ENCODE assay signal across 19 cellular contexts in genomic region chr14:57962293-57962996, GRCh38.
DNase-seq lines count a peak whose midpoint lies in the region; ATAC-seq, FAIRE-seq and TF ChIP-seq lines count a peak whose summit lies in the region.
"Had no signal": no experiment of that assay in that cellular context is flagged by ENCODE, and none has a peak within 500 bp of the region (broad histone marks: within the 10 kb centered on the region; RNA-seq: fewer than 3 reads in every experiment).

No MANE protein-coding gene starts in this region.

- H3K27ac Mint-ChIP-seq in nephron progenitor cell = no peak overlapping the region
- H3K27ac Mint-ChIP-seq: activated naive CD4-positive, alpha-beta T cell treated with anti-CD3 and anti-CD28 coated beads, Interleukin-2, amount 50 U/mL, for 24 hours; naive thymus-derived CD4-positive, alpha-beta T cell; stimulated activated effector memory CD8-positive, alpha-beta T cell treated with anti-CD3 and anti-CD28 coated beads, Interleukin-12 subunit alpha, Interleukin-12 subunit beta, amount 100 ng/mL, for 72 hours had no signal

- TF ChIP-seq CTCF in H1 (IDR thresholded peaks at IDR 0.05; ENCODE audit: control extremely low read depth in 1 of 3, insufficient read depth in 1 of 3, low read depth in 1 of 3, low read length in 3 of 3) = peak; percentile 37 to 78 (median 76)
- peak; percentile 39 for TF ChIP-seq CTCF in nephron progenitor cell (IDR thresholded peaks at IDR 0.05)

- H3K27me3 ChIP-seq in H1 (replicated peaks in 1 of 4; ENCODE audit: control insufficient read depth in 3 of 4, extremely low read depth in 1 of 4, insufficient read depth in 3 of 4, low read length in 3 of 4) (no peaks in the 10 kb centered on the region), aorta (ENCODE audit: control insufficient read depth in 1 of 2, insufficient read depth in 2 of 2, low read length in 1 of 2) (no peaks in the 10 kb centered on the region)
- H3K27me3 ChIP-seq: cardiac muscle cell had no signal

- peak overlapping the region in 1 of 2 experiments; percentile 7; a peak in 1 of 4 replicates for H3K4me2 ChIP-seq in H1 (ENCODE audit: insufficient read depth in 1 of 2, low read depth in 2 of 2, low read length in 2 of 2)
- H3K4me2 ChIP-seq: KMS-11 had no signal

- no peak overlapping the region for H3K14ac ChIP-seq in H1 (ENCODE audit: insufficient read length)

- H3K36me3 ChIP-seq in H1 (ENCODE audit: control insufficient read depth in 2 of 4, insufficient read depth in 4 of 4, low read length in 3 of 4) (no peaks in the 10 kb centered on the region), aorta (ENCODE audit: control insufficient read depth in 1 of 2, insufficient read depth in 2 of 2, low read length in 1 of 2) (no peaks in the 10 kb centered on the region)
- H3K36me3 ChIP-seq: cardiac muscle cell had no signal

- peaks cover 7% of the 10 kb centered on the region for H3K27me3 Mint-ChIP-seq in nephron progenitor cell (ENCODE audit: low read depth, poor library complexity)

- H3K79me1 ChIP-seq in H1 (ENCODE audit: low read depth, low read length) = no peaks in the 10 kb centered on the region

- H3K56ac ChIP-seq in H1 (replicated peaks; ENCODE audit: insufficient read length, low read depth, low read length) = no peak overlapping the region

- H2BK15ac ChIP-seq in H1 (ENCODE audit: low read length) = no peak overlapping the region

- no peak overlapping the region for H2BK120ac ChIP-seq in H1 (replicated peaks; ENCODE audit: low read depth, low read length)

- H2AK5ac ChIP-seq in H1 (ENCODE audit: low read depth, low read length) = no peak overlapping the region

- ATAC-seq in left ventricle myocardium superior (peak; percentile 34), Right ventricle myocardium inferior (no peak), aorta (ENCODE audit: low FRiP score) (peak; percentile 68), HG03045 (IDR thresholded peaks at IDR 0.05; ENCODE audit: unreplicated experiment) (no peak)
- ATAC-seq: activated CD4-positive, CD25-positive, alpha-beta regulatory T cell treated with anti-CD3 and anti-CD28 coated beads, Interleukin-2, amount 50 U/mL, for 24 hours; naive thymus-derived CD4-positive, alpha-beta T cell; stimulated activated effector memory CD8-positive, alpha-beta T cell treated with anti-CD3 and anti-CD28 coated beads, Interleukin-12 subunit alpha, Interleukin-12 subunit beta, amount 100 ng/mL, for 72 hours had no signal

- H3K27ac ChIP-seq in H1 (ENCODE audit: low read depth, low read length) (no peak overlapping the region), aorta (ENCODE audit: low read depth in 1 of 2, low read length in 2 of 2) (peak overlapping the region; percentile 31 to 97)
- H3K27ac ChIP-seq: cardiac muscle cell, KMS-11 had no signal

- no peak overlapping the region for H4K5ac ChIP-seq in H1 (ENCODE audit: insufficient read length, low read depth, low read length)

- no peak overlapping the region for H3K9ac ChIP-seq in H1 (replicated peaks in 1 of 4; ENCODE audit: extremely low read depth in 1 of 4, low read depth in 3 of 4, low read length in 3 of 4)
- H3K9ac ChIP-seq: KMS-11 had no signal

- TF ChIP-seq EP300 in H1 (IDR thresholded peaks at IDR 0.05; ENCODE audit: borderline replicate concordance in 1 of 2, low read depth in 2 of 2, low read length in 2 of 2) = no peak

- no peaks in the 10 kb centered on the region for H4K20me1 ChIP-seq in H1 (replicated peaks in 1 of 2; ENCODE audit: control insufficient read depth in 1 of 2, insufficient read depth in 2 of 2, low read length in 2 of 2)

- no peak overlapping the region for H4K8ac ChIP-seq in H1 (ENCODE audit: extremely low read depth, insufficient read depth, low read length)

- H3K9me3 ChIP-seq in H1 (ENCODE audit: insufficient read depth in 2 of 2, low read depth in 1 of 2, low read length in 1 of 2) (no peaks in the 10 kb centered on the region), aorta (ENCODE audit: control insufficient read depth, low read length) (no peaks in the 10 kb centered on the region)

- WGBS in H1 (ENCODE audit: extremely low coverage in 1 of 2, insufficient coverage in 1 of 2, insufficient read length in 1 of 2, insufficient replicate concordance in 2 of 2, low coverage in 1 of 2, low lambda C conversion rate in 2 of 2, missing lambda C conversion rate in 1 of 2), 2 experiments = 59% methylated on average over 12 of the region's 12 CpGs; no CpG with 5 or more reads in 1 of the 2 experiments
- WGBS in aorta, 2 donors = 10 to 11% methylated on average over 12 of the region's 12 CpGs

- H3K9me3 Mint-ChIP-seq in nephron progenitor cell = no peaks in the 10 kb centered on the region
- H3K9me3 Mint-ChIP-seq: activated naive CD4-positive, alpha-beta T cell treated with anti-CD3 and anti-CD28 coated beads, Interleukin-2, amount 50 U/mL, for 24 hours; stimulated activated effector memory CD8-positive, alpha-beta T cell treated with anti-CD3 and anti-CD28 coated beads, Interleukin-12 subunit alpha, Interleukin-12 subunit beta, amount 100 ng/mL, for 72 hours had no signal

- no peak overlapping the region for H3K18ac ChIP-seq in H1 (ENCODE audit: extremely low read depth, low read length)

- H3K23me2 ChIP-seq in H1 (ENCODE audit: low read depth, low read length) = no peaks in the 10 kb centered on the region

- peaks cover 44% of the 10 kb centered on the region for H3K4me1 Mint-ChIP-seq in nephron progenitor cell
- H3K4me1 Mint-ChIP-seq: activated naive CD4-positive, alpha-beta T cell treated with anti-CD3 and anti-CD28 coated beads, Interleukin-2, amount 50 U/mL, for 24 hours; naive thymus-derived CD4-positive, alpha-beta T cell; stimulated activated effector memory CD8-positive, alpha-beta T cell treated with anti-CD3 and anti-CD28 coated beads, Interleukin-12 subunit alpha, Interleukin-12 subunit beta, amount 100 ng/mL, for 72 hours had no signal

- POLR2A ChIA-PET in H1 (lab: Charles Lee; ENCODE audit: partially characterized antibody) = no interaction called here

- no peak overlapping the region for H3K23ac ChIP-seq in H1 (ENCODE audit: insufficient read length)

- peak overlapping the region; percentile 54; the same call in 1 of the 2 replicates for H2AFZ ChIP-seq in H1 (ENCODE audit: low read length)

- no peak overlapping the region for H2BK12ac ChIP-seq in H1 (ENCODE audit: low read depth, low read length)

- H3K4me3 ChIP-seq in H1 (ENCODE audit: extremely low read depth in 1 of 4, insufficient read depth in 2 of 4, low read depth in 3 of 4, low read length in 4 of 4) (no peak overlapping the region), aorta (ENCODE audit: low read length in 2 of 2) (no peak overlapping the region)
- H3K4me3 ChIP-seq: cardiac muscle cell had no signal

- FAIRE-seq in H1 (lab: Jason Lieb, UNC) = peak; percentile 92
- FAIRE-seq: endothelial cell of umbilical vein had no signal

- intact Hi-C loops in left ventricle myocardium superior (cut with micrococcal nuclease) = no loop called here
- intact Hi-C loops in Right ventricle myocardium inferior (cut with DNase I) = no loop called here
- intact Hi-C loops in aorta (cut with DNase I) = loop anchor here (5.0 to 10.0 kb wide), 2 partner anchors 110 to 128 kb away; no protein-coding TSS in a partner anchor

- no peak for TF ChIP-seq POLR2A in H1 (IDR thresholded peaks at IDR 0.05; ENCODE audit: control extremely low read depth in 1 of 2, low read depth in 2 of 2, low read length in 2 of 2)

- no peaks in the 10 kb centered on the region for H3K79me2 ChIP-seq in H1 (ENCODE audit: control insufficient read depth in 1 of 2, insufficient read depth in 2 of 2, low read length in 2 of 2)

- no peaks in the 10 kb centered on the region for H3K36me3 Mint-ChIP-seq in nephron progenitor cell (ENCODE audit: low read depth)
- H3K36me3 Mint-ChIP-seq: activated naive CD4-positive, alpha-beta T cell treated with anti-CD3 and anti-CD28 coated beads, Interleukin-2, amount 50 U/mL, for 24 hours; naive thymus-derived CD4-positive, alpha-beta T cell; stimulated activated effector memory CD8-positive, alpha-beta T cell treated with anti-CD3 and anti-CD28 coated beads, Interleukin-12 subunit alpha, Interleukin-12 subunit beta, amount 100 ng/mL, for 72 hours had no signal

- H2BK5ac ChIP-seq in H1 (ENCODE audit: low read depth, low read length) = no peak overlapping the region

- CTCF ChIA-PET in H1 (lab: Charles Lee; ENCODE audit: partially characterized antibody) = interaction anchor here (0.6 to 3.2 kb wide), 36 partner anchors 9 to 595 kb away, joined by 3 to 17 read pairs (median 4); partner anchors contain the start of gene SLC35F4

- H3K4me3 Mint-ChIP-seq in nephron progenitor cell = no peak overlapping the region
- H3K4me3 Mint-ChIP-seq: activated naive CD4-positive, alpha-beta T cell treated with anti-CD3 and anti-CD28 coated beads, Interleukin-2, amount 50 U/mL, for 24 hours; naive thymus-derived CD4-positive, alpha-beta T cell; stimulated activated effector memory CD8-positive, alpha-beta T cell treated with anti-CD3 and anti-CD28 coated beads, Interleukin-12 subunit alpha, Interleukin-12 subunit beta, amount 100 ng/mL, for 72 hours had no signal

- DNase-seq in left ventricle myocardium superior (no peak), Right ventricle myocardium inferior (ENCODE audit: missing footprints) (no peak), H1 (ENCODE audit: low read depth in 1 of 2, low spot score in 2 of 2) (peak; percentile 66 to 72), nephron progenitor cell (peak; percentile 60), aorta (no peak), germinal center (ENCODE audit: low spot score) (no peak), NCI-H510A (lab: John Stamatoyannopoulos, UW) (no peak)
- DNase-seq: activated CD8-positive, alpha-beta memory T cell treated with anti-CD3 and anti-CD28 coated beads, Interleukin-2, amount 50 U/mL, for 4 hours; naive thymus-derived CD4-positive, alpha-beta T cell; NCI-H524 treated with DMSO at 0.1 percent for 48 hours; RPMI8226; T-helper 1 cell had no signal

- H2BK20ac ChIP-seq in H1 (ENCODE audit: low read length) = no peak overlapping the region

- peak; percentile 90 to 91 for TF ChIP-seq RAD21 in H1 (IDR thresholded peaks at IDR 0.05 in 1 of 2, conservative IDR thresholded peaks at IDR 0.05 in 1 of 2; ENCODE audit: low read depth in 2 of 2, low read length in 2 of 2)

- H3K4ac ChIP-seq in H1 (replicated peaks; ENCODE audit: insufficient read length, low read depth, low read length) = no peak overlapping the region

- H4K91ac ChIP-seq in H1 (replicated peaks; ENCODE audit: insufficient read length, low read length) = no peak overlapping the region

- H3K4me1 ChIP-seq in H1 (replicated peaks in 1 of 4; ENCODE audit: control insufficient read depth in 3 of 4, insufficient read depth in 4 of 4, low read length in 3 of 4) (peaks cover 0 to 6% (median 2%) of the 10 kb centered on the region in 4 experiments; a peak in 3 of 7 replicates), aorta (ENCODE audit: control insufficient read depth in 1 of 2, insufficient read depth in 2 of 2, low read length in 2 of 2) (peaks cover 7 to 13% of the 10 kb centered on the region in 2 donors)

TF ChIP-seq in H1, 55 proteins besides CTCF, POLR2A, EP300 and RAD21 (continues in another document):
- TF ChIP-seq TEAD4 (IDR thresholded peaks at IDR 0.05; ENCODE audit: low read depth, low read length) (0 out of 2 replicates have a peak, but pooled peaks have one; percentile 45), SUZ12 (IDR thresholded peaks at IDR 0.05; ENCODE audit: low read length) (no peak), YY1 (IDR thresholded peaks at IDR 0.05; ENCODE audit: low read depth, low read length) (peak; percentile 51; the same call in 1 of the 2 replicates)

Comparison
In these comparisons a context has a peak if more than half of its experiments do, and no peak if none do; other contexts are left out.
1. ATAC-seq: peak in left ventricle myocardium superior (single experiment) and aorta (single experiment); none in Right ventricle myocardium inferior (single experiment) and HG03045 (single experiment).
2. DNase-seq: peak in H1 (2 of 2) and nephron progenitor cell (single experiment); none in left ventricle myocardium superior (single experiment), Right ventricle myocardium inferior (single experiment), aorta (0 of 2), germinal center (single experiment) and NCI-H510A (single experiment).
3. intact Hi-C loops: an anchor here in aorta (5.0 to 10.0 kb wide); none called in left ventricle myocardium superior and Right ventricle myocardium inferior.